Comparison of ENCODE assay signal across 1 cellular context in the genomic region with DNA sequence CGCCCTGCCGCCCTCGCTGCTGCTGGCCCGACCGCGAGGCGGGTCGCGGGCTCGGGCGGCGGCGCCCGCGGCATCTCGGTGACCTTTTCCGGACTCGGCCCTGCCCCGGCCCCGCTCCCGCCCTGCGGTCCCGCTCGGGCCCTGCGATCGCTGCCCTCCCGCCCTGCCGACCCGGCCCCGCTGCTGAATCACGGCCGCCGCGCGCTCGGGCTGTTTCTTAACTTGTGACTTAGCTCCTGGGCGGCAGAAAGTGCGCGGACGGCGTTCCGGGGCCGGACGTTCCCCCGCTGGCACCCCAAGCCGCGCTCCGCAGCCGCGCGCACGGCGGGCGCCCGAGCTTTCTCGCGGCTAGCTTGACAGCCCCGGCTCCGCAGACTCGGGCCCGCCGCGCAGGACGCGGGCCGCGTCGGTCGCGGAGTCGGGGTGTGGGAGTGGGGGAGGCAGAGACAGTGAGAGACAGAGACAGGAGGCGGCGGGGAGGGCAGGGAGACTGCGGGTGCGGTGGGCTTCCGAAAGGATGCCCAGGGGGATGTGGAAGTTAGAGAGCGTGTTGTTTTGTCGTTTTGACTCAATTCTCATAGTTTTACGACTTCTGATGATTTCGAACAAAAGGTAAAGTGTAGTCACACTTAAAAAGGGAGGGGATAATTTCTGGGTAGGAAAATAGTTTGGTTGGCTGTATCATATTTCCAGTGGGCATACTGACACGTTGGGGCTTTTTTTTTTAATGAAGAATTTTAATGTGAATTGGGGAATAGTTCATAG.
A peak's percentile ranks its signal among the peaks of the same experiment; 100 is the strongest.
TF ChIP-seq lines count a peak whose summit lies in the region.

No MANE protein-coding gene starts in this region.

TF ChIP-seq in K562, 482 proteins besides CTCF, POLR2A, EP300 and RAD21 (continued from another document and continues in another):
- TF ChIP-seq DEAF1 (CRISPR knock-in tag; IDR thresholded peaks at IDR 0.05) = no peak
- TF ChIP-seq HDAC1 (IDR thresholded peaks at IDR 0.05) = peak in 1 of 2 experiments; percentile 49; a peak in 1 of 4 replicates
- TF ChIP-seq MAFK (IDR thresholded peaks at IDR 0.05; ENCODE audit: low read length) = no peak
- TF ChIP-seq ZNF140 (CRISPR knock-in tag; IDR thresholded peaks at IDR 0.05) = no peak
- peak; percentile 55 for TF ChIP-seq FIP1L1 (IDR thresholded peaks at IDR 0.05; ENCODE audit: low read depth, low read length, poor library complexity, severe bottlenecking)
- TF ChIP-seq ATF3 (IDR thresholded peaks at IDR 0.05) = no peak
- no peak for TF ChIP-seq ATF3 (CRISPR knock-in tag; conservative IDR thresholded peaks at IDR 0.05)
- no peak for TF ChIP-seq USF2 (CRISPR knock-in tag; IDR thresholded peaks at IDR 0.05)
- 0 out of 2 replicates have a peak, but pooled peaks have one; percentile 33 for TF ChIP-seq FOSL1 (tag; conservative IDR thresholded peaks at IDR 0.05)
- no peak; the same call in none of the 2 replicates for TF ChIP-seq ELF1 (tag; IDR thresholded peaks at IDR 0.05)
- TF ChIP-seq, protein P1, sequence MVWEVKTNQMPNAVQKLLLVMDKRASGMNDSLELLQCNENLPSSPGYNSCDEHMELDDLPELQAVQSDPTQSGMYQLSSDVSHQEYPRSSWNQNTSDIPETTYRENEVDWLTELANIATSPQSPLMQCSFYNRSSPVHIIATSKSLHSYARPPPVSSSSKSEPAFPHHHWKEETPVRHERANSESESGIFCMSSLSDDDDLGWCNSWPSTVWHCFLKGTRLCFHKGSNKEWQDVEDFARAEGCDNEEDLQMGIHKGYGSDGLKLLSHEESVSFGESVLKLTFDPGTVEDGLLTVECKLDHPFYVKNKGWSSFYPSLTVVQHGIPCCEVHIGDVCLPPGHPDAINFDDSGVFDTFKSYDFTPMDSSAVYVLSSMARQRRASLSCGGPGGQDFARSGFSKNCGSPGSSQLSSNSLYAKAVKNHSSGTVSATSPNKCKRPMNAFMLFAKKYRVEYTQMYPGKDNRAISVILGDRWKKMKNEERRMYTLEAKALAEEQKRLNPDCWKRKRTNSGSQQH (CRISPR knock-in tag; IDR thresholded peaks at IDR 0.05) = no peak
- no peak for TF ChIP-seq TCF7 (IDR thresholded peaks at IDR 0.05; ENCODE audit: borderline replicate concordance)
- no peak for TF ChIP-seq ZNF41 (CRISPR knock-in tag; conservative IDR thresholded peaks at IDR 0.05)
- TF ChIP-seq BCOR (IDR thresholded peaks at IDR 0.05) = no peak
- no peak for TF ChIP-seq ZNF174 (CRISPR knock-in tag; IDR thresholded peaks at IDR 0.05)
- no peak for TF ChIP-seq PTBP1 (IDR thresholded peaks at IDR 0.05; ENCODE audit: low read depth, low read length)
- TF ChIP-seq ZNF143 (CRISPR knock-in tag; IDR thresholded peaks at IDR 0.05) = no peak
- no peak for TF ChIP-seq ZNF518B (CRISPR knock-in tag; IDR thresholded peaks at IDR 0.05)
- peak; percentile 31 for TF ChIP-seq PHF20 (IDR thresholded peaks at IDR 0.05; ENCODE audit: partially characterized antibody)
- TF ChIP-seq, protein P2, sequence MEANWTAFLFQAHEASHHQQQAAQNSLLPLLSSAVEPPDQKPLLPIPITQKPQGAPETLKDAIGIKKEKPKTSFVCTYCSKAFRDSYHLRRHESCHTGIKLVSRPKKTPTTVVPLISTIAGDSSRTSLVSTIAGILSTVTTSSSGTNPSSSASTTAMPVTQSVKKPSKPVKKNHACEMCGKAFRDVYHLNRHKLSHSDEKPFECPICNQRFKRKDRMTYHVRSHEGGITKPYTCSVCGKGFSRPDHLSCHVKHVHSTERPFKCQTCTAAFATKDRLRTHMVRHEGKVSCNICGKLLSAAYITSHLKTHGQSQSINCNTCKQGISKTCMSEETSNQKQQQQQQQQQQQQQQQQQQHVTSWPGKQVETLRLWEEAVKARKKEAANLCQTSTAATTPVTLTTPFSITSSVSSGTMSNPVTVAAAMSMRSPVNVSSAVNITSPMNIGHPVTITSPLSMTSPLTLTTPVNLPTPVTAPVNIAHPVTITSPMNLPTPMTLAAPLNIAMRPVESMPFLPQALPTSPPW (CRISPR knock-in tag; IDR thresholded peaks at IDR 0.05) = no peak
- no peak for TF ChIP-seq HCFC1 (IDR thresholded peaks at IDR 0.05; ENCODE audit: low read depth, low read length)
- TF ChIP-seq CBX3 (IDR thresholded peaks at IDR 0.05; ENCODE audit: borderline replicate concordance in 1 of 2, low read length in 2 of 2) = no peak
- no peak for TF ChIP-seq ZNF584 (CRISPR knock-in tag; IDR thresholded peaks at IDR 0.05; ENCODE audit: low read depth)
- no peak for TF ChIP-seq EGR1 (conservative IDR thresholded peaks at IDR 0.05)
- no peak for TF ChIP-seq RBM39 (optimal IDR thresholded peaks at IDR 0.05; ENCODE audit: low read depth, low read length)
- TF ChIP-seq ZNF253 (CRISPR knock-in tag; conservative IDR thresholded peaks at IDR 0.05) = no peak
- TF ChIP-seq ZNF57 (CRISPR knock-in tag; IDR thresholded peaks at IDR 0.05) = no peak
- no peak for TF ChIP-seq STAG1 (CRISPR knock-in tag; IDR thresholded peaks at IDR 0.05; ENCODE audit: borderline replicate concordance)
- TF ChIP-seq ZNF445 (CRISPR knock-in tag; IDR thresholded peaks at IDR 0.05; ENCODE audit: low read depth) = no peak
- no peak for TF ChIP-seq NR2C2 (CRISPR knock-in tag; IDR thresholded peaks at IDR 0.05)
- TF ChIP-seq NR2C2 (tag; IDR thresholded peaks at IDR 0.05) = peak; percentile 72
- TF ChIP-seq CHCHD3 (CRISPR knock-in tag; IDR thresholded peaks at IDR 0.05) = no peak
- no peak; the same call in 1 of the 2 replicates for TF ChIP-seq ETS1 (conservative IDR thresholded peaks at IDR 0.05; ENCODE audit: control insufficient read depth, low read depth, low read length)
- no peak for TF ChIP-seq PCBP1 (IDR thresholded peaks at IDR 0.05; ENCODE audit: low read depth, low read length, poor library complexity, severe bottlenecking)
- no peak for TF ChIP-seq HSF4 (CRISPR knock-in tag; IDR thresholded peaks at IDR 0.05; ENCODE audit: borderline replicate concordance)
- no peak for TF ChIP-seq SETDB1 (IDR thresholded peaks at IDR 0.05; ENCODE audit: low read length)
- no peak for TF ChIP-seq SP2 (IDR thresholded peaks at IDR 0.05; ENCODE audit: extremely low read depth, low read depth, low read length, poor library complexity, severe bottlenecking)
- TF ChIP-seq ZNF589 (CRISPR knock-in tag; IDR thresholded peaks at IDR 0.05; ENCODE audit: low read depth) = no peak
- TF ChIP-seq PRMT5 (CRISPR knock-in tag; IDR thresholded peaks at IDR 0.05) = no peak
- TF ChIP-seq BRCA1 (IDR thresholded peaks at IDR 0.05) = no peak
- TF ChIP-seq BRCA1 (CRISPR knock-in tag; IDR thresholded peaks at IDR 0.05) = no peak
- TF ChIP-seq, protein P3, sequence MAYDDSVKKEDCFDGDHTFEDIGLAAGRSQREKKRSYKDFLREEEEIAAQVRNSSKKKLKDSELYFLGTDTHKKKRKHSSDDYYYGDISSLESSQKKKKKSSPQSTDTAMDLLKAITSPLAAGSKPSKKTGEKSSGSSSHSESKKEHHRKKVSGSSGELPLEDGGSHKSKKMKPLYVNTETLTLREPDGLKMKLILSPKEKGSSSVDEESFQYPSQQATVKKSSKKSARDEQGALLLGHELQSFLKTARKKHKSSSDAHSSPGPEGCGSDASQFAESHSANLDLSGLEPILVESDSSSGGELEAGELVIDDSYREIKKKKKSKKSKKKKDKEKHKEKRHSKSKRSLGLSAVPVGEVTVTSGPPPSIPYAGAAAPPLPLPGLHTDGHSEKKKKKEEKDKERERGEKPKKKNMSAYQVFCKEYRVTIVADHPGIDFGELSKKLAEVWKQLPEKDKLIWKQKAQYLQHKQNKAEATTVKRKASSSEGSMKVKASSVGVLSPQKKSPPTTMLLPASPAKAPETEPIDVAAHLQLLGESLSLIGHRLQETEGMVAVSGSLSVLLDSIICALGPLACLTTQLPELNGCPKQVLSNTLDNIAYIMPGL (CRISPR knock-in tag; IDR thresholded peaks at IDR 0.05) = no peak
- no peak for TF ChIP-seq SNIP1 (IDR thresholded peaks at IDR 0.05; ENCODE audit: low read depth)
- no peak for TF ChIP-seq ZNF696 (CRISPR knock-in tag; conservative IDR thresholded peaks at IDR 0.05)
- TF ChIP-seq ZEB2 (IDR thresholded peaks at IDR 0.05) = no peak
- no peak for TF ChIP-seq ZKSCAN1 (IDR thresholded peaks at IDR 0.05; ENCODE audit: low read depth, low read length)
- no peak for TF ChIP-seq CEBPB (tag; IDR thresholded peaks at IDR 0.05)
- TF ChIP-seq CBFB (CRISPR knock-in tag; IDR thresholded peaks at IDR 0.05) = no peak
- no peak for TF ChIP-seq HDAC8 (tag; IDR thresholded peaks at IDR 0.05)
- TF ChIP-seq ZNF561 (CRISPR knock-in tag; conservative IDR thresholded peaks at IDR 0.05) = no peak
- TF ChIP-seq ARID3A (IDR thresholded peaks at IDR 0.05; ENCODE audit: borderline replicate concordance, low read depth, low read length) = no peak
- TF ChIP-seq ZNF239 (CRISPR knock-in tag; IDR thresholded peaks at IDR 0.05) = no peak
- TF ChIP-seq RBFOX2 (IDR thresholded peaks at IDR 0.05; ENCODE audit: low read depth, low read length) = peak; percentile 80
- no peak for TF ChIP-seq POLR3A (IDR thresholded peaks at IDR 0.05; ENCODE audit: borderline replicate concordance, extremely low read depth, insufficient read depth, insufficient read length)
- TF ChIP-seq ZNF431 (CRISPR knock-in tag; IDR thresholded peaks at IDR 0.05) = no peak
- TF ChIP-seq POLR2AphosphoS5 (IDR thresholded peaks at IDR 0.05; ENCODE audit: control insufficient read depth, insufficient read depth, low read depth, low read length) = no peak
